In genomic region chr3:186705882-186706780, GRCh38 we compare ENCODE assay signal across 1 cellular context.
TF ChIP-seq lines count a peak whose summit lies in the region.

No MANE protein-coding gene starts in this region.

TF ChIP-seq in WTC11, 78 proteins besides CTCF, POLR2A, EP300 and RAD21 (continued from another document):
- TF ChIP-seq ZNF138 (CRISPR knock-in tag; conservative IDR thresholded peaks at IDR 0.05) (no peak), STAT6 (CRISPR knock-in tag; conservative IDR thresholded peaks at IDR 0.05; ENCODE audit: low read depth) (no peak), MLX (CRISPR knock-in tag; IDR thresholded peaks at IDR 0.05) (no peak), CDX4 (CRISPR knock-in tag; IDR thresholded peaks at IDR 0.05; ENCODE audit: borderline replicate concordance) (no peak), PRRX2 (CRISPR knock-in tag; IDR thresholded peaks at IDR 0.05) (no peak)
